In genomic region chr16:30446203-30446595, GRCh38 we compare ENCODE assay signal across 8 cellular contexts. TPM values are rescaled to one million over a fixed set of nuclear protein-coding genes. Genes with fewer than 3 reads are reported as not detected.
DNase-seq lines count a peak whose midpoint lies in the region; ATAC-seq and TF ChIP-seq lines count a peak whose summit lies in the region.

No MANE protein-coding gene starts in this region.

- no peaks in the 10 kb centered on the region for H3K27me3 Mint-ChIP-seq in activated T-cell treated with anti-CD3 and anti-CD28 coated beads, Interleukin-2, amount 50 U/mL, for 4 hours (ENCODE audit: low read depth)

- H3K27me3 ChIP-seq in ascending aorta (no peaks in the 10 kb centered on the region), right lobe of liver (no peaks in the 10 kb centered on the region), tibial artery (peaks cover 0 to 6% of the 10 kb centered on the region in 2 donors)

- no peaks in the 10 kb centered on the region for H3K9me3 Mint-ChIP-seq in activated T-cell treated with anti-CD3 and anti-CD28 coated beads, Interleukin-2, amount 50 U/mL, for 4 hours

- H3K4me3 ChIP-seq in ascending aorta (peak overlapping the region; percentile 79 to 97), right lobe of liver (peak overlapping the region; percentile 69 to 96 (median 83)), tibial artery (peak overlapping the region; percentile 75 to 94)

- H3K9me3 ChIP-seq in ascending aorta (no peaks in the 10 kb centered on the region), right lobe of liver (no peaks in the 10 kb centered on the region), tibial artery (no peaks in the 10 kb centered on the region)

- peak overlapping the region; percentile 90 for H3K4me3 Mint-ChIP-seq in activated T-cell treated with anti-CD3 and anti-CD28 coated beads, Interleukin-2, amount 50 U/mL, for 4 hours

- H3K36me3 Mint-ChIP-seq in activated T-cell treated with anti-CD3 and anti-CD28 coated beads, Interleukin-2, amount 50 U/mL, for 4 hours (ENCODE audit: insufficient read depth), result peaks cover 16% of the 10 kb centered on the region

- intact Hi-C loops in ascending aorta (cut with DNase I) (no loop called here), right lobe of liver (cut with DNase I) (no loop called here), tibial artery (cut with DNase I; ENCODE audit: low total_unique reads) (loop anchor here (5.0 kb wide), 1 partner anchor 81 kb away; the partner anchor contains the start of gene ZNF768)

- peak overlapping the region; percentile 92 to 97 for H3K27ac ChIP-seq in ascending aorta
- H3K27ac ChIP-seq in right lobe of liver, result peak overlapping the region; percentile 86 to 98 (median 94)
- peak overlapping the region; percentile 92 to 93 for H3K27ac ChIP-seq in tibial artery

- peaks cover 5 to 16% of the 10 kb centered on the region in 2 donors for H3K4me1 ChIP-seq in ascending aorta
- H3K4me1 ChIP-seq in right lobe of liver, result peaks cover 0 to 36% (median 9%) of the 10 kb centered on the region in 4 donors
- H3K4me1 ChIP-seq in tibial artery, result peaks cover 0 to 23% (median 15%) of the 10 kb centered on the region in 4 donors

- no peak for ATAC-seq in activated T-cell treated with anti-CD3 and anti-CD28 coated beads, Interleukin-2, amount 50 U/mL, for 4 hours
- ATAC-seq in right lobe of liver (peak; percentile 1 to 30 (median 14)), HG02981 (IDR thresholded peaks at IDR 0.05; ENCODE audit: unreplicated experiment) (no peak)

- H3K36me3 ChIP-seq in ascending aorta (peaks cover 0 to 4% of the 10 kb centered on the region in 2 donors), right lobe of liver (peaks cover 0 to 4% (median 2%) of the 10 kb centered on the region in 4 donors), tibial artery (peaks cover 0 to 15% (median 10%) of the 10 kb centered on the region in 3 donors)

- no peak for DNase-seq in activated T-cell treated with anti-CD3 and anti-CD28 coated beads, Interleukin-2, amount 50 U/mL, for 4 hours
- no peak for DNase-seq in activated T-cell treated with anti-CD3 and anti-CD28 coated beads, Interleukin-2, amount 50 U/mL, for 48 hours
- DNase-seq in ascending aorta (ENCODE audit: low spot score in 2 of 2) (no peak), right lobe of liver (no peak), tibial artery (no peak), SW 1271 (lab: John Stamatoyannopoulos, UW) (no peak)
- no peak for DNase-seq in stimulated activated CD8-positive, alpha-beta memory T cell treated with anti-CD3 and anti-CD28 coated beads, Interleukin-4, amount 100 ng/mL, for 48 hours

- WGBS in right lobe of liver (ENCODE audit: insufficient coverage, low coverage, low lambda C conversion rate, missing lambda C conversion rate), result 10% methylated on average over 6 of the region's 10 CpGs

- no peak for TF ChIP-seq POLR2A in right lobe of liver (IDR thresholded peaks at IDR 0.05)

- TF ChIP-seq CTCF in ascending aorta (IDR thresholded peaks at IDR 0.05), result no peak
- TF ChIP-seq CTCF in right lobe of liver (IDR thresholded peaks at IDR 0.05), result no peak
- TF ChIP-seq CTCF in tibial artery (IDR thresholded peaks at IDR 0.05), result no peak

- peaks cover 45% of the 10 kb centered on the region for H3K4me1 Mint-ChIP-seq in activated T-cell treated with anti-CD3 and anti-CD28 coated beads, Interleukin-2, amount 50 U/mL, for 4 hours (ENCODE audit: low read depth)

RNA-seq across cellular contexts. Expression of gene SEPHS2, which starts 0.5 kb away (rescaled TPM):
- 10 to 100 TPM; 64.5 to 69.1 (median 67.1) TPM for total RNA-seq in activated T-cell treated with anti-CD3 and anti-CD28 coated beads, Interleukin-2, amount 50 U/mL, for 4 hours
- total RNA-seq in ascending aorta (22.8 TPM), right lobe of liver (100 to 1,000 TPM; 157 to 228 (median 205) TPM)

RNA-seq across cellular contexts. Expression of gene DCTPP1, which starts 16.4 kb away (rescaled TPM):
- total RNA-seq in activated T-cell treated with anti-CD3 and anti-CD28 coated beads, Interleukin-2, amount 50 U/mL, for 4 hours, result 100 to 1,000 TPM; 226 to 283 (median 250) TPM
- total RNA-seq in ascending aorta, result 7.2 TPM
- 10 to 100 TPM; 10.0 to 17.9 (median 13.9) TPM for total RNA-seq in right lobe of liver

RNA-seq across cellular contexts. Expression of gene ITGAL, which starts 26.3 kb away (rescaled TPM):
- total RNA-seq in activated T-cell treated with anti-CD3 and anti-CD28 coated beads, Interleukin-2, amount 50 U/mL, for 4 hours, result 100 to 1,000 TPM; 193 to 259 (median 220) TPM
- total RNA-seq in ascending aorta, result 0.11 TPM
- total RNA-seq in right lobe of liver, result 10 to 100 TPM in 4 of 6 experiments, 1 to 10 TPM in 2; 7.3 to 12.4 (median 10.2) TPM

RNA-seq across cellular contexts. Expression of gene ZNF771, which starts 38.8 kb away (rescaled TPM):
- total RNA-seq in activated T-cell treated with anti-CD3 and anti-CD28 coated beads, Interleukin-2, amount 50 U/mL, for 4 hours, result 1 to 10 TPM; 7.1 to 9.8 (median 9.4) TPM
- total RNA-seq in ascending aorta (49.6 TPM), right lobe of liver (10 to 100 TPM in 3 of 6 experiments, 1 to 10 TPM in 3; 3.9 to 11.3 (median 9.6) TPM)

RNA-seq across cellular contexts. Expression of gene ZNF48, which starts 51.0 kb away (rescaled TPM):
- total RNA-seq in activated T-cell treated with anti-CD3 and anti-CD28 coated beads, Interleukin-2, amount 50 U/mL, for 4 hours, result 10 to 100 TPM; 18.0 to 19.2 (median 18.1) TPM
- total RNA-seq in ascending aorta (25.1 TPM), right lobe of liver (1 to 10 TPM; 2.9 to 4.3 (median 3.9) TPM)

Comparison
In these comparisons a context has a peak if more than half of its experiments do, and no peak if none do; other contexts are left out.
1. ATAC-seq: peak in right lobe of liver (4 of 4); none in activated T-cell treated with anti-CD3 and anti-CD28 coated beads, Interleukin-2, amount 50 U/mL, for 4 hours (0 of 2) and HG02981 (single experiment).
2. RNA of gene DCTPP1, which starts 16.4 kb away (total RNA-seq): 226 to 283 TPM in activated T-cell treated with anti-CD3 and anti-CD28 coated beads, Interleukin-2, amount 50 U/mL, for 4 hours; 10.0 to 17.9 TPM in right lobe of liver and 7.2 TPM in ascending aorta (single experiment); every median in the first group is over 10 times any median in the second.
3. RNA of gene ITGAL, which starts 26.3 kb away (total RNA-seq): 193 to 259 TPM in activated T-cell treated with anti-CD3 and anti-CD28 coated beads, Interleukin-2, amount 50 U/mL, for 4 hours; 7.3 to 12.4 TPM in right lobe of liver and 0.11 TPM in ascending aorta (single experiment); every median in the first group is over 10 times any median in the second.
4. Peak in every context shown above with its lines, with median percentiles within 50 percentile points of each other: H3K27ac ChIP-seq and H3K4me3 ChIP-seq.